Comparison of ENCODE assay signal across 14 cellular contexts in the genomic region with DNA sequence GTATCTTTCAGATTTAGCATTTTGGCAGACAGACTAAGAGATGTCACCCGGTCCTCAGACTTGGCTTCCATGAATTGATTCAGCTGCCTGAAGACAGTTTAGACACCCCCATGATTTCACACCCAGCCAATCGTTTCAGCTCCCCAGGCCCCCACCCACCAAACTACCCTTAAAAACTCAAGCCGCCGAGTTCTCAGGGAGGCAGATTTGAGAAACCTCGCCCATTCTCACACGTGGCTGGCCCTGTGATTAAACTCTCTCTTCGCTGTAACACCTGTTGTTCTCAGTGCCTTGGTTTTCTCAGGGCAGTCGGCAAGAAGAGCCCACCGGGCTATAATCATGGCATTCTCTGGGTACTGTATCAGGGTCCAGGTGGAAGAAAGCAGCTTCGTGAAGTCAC. TPM values are rescaled to one million over a fixed set of nuclear protein-coding genes. Genes with fewer than 3 reads are reported as not detected.
DNase-seq lines count a peak whose midpoint lies in the region; ATAC-seq and TF ChIP-seq lines count a peak whose summit lies in the region.
"Had no signal": no experiment of that assay in that cellular context is flagged by ENCODE, and none has a peak within 500 bp of the region (broad histone marks: within the 10 kb centered on the region; RNA-seq: fewer than 3 reads in every experiment).

No MANE protein-coding gene starts in this region.

- no peak overlapping the region for H2BK12ac ChIP-seq in H9 (ENCODE audit: insufficient read length, low read depth, low read length)

- H3K27ac ChIP-seq in H9 (ENCODE audit: insufficient read length, low read depth, low read length): no peak overlapping the region
- H3K27ac ChIP-seq: breast epithelium had no signal

- no peak overlapping the region for H2BK120ac ChIP-seq in H9 (ENCODE audit: low read depth, low read length, poor library complexity, severe bottlenecking)

- H3K36me3 Mint-ChIP-seq in activated naive CD8-positive, alpha-beta T cell treated with anti-CD3 and anti-CD28 coated beads, Interleukin-2, amount 50 U/mL, for 24 hours (ENCODE audit: low read depth): peaks cover 66% of the 10 kb centered on the region
- H3K36me3 Mint-ChIP-seq in stimulated activated effector memory CD8-positive, alpha-beta T cell treated with anti-CD3 and anti-CD28 coated beads, Interleukin-12 subunit alpha, Interleukin-12 subunit beta, amount 100 ng/mL, for 72 hours: peaks cover 52% of the 10 kb centered on the region
- peaks cover 20 to 63% (median 57%) of the 10 kb centered on the region in 3 experiments; a peak in 6 of 7 replicates for H3K36me3 Mint-ChIP-seq in H9 (ENCODE audit: insufficient read depth in 1 of 3, low read depth in 3 of 3)

- no peak overlapping the region for H2BK5ac ChIP-seq in H9 (ENCODE audit: insufficient read length, low read length)

- peaks cover under 1% of the 10 kb centered on the region; the same call in 1 of the 2 replicates for H3K4me1 ChIP-seq in H9 (ENCODE audit: insufficient read depth, low read length)
- H3K4me1 ChIP-seq: breast epithelium had no signal

- H3K9me3 ChIP-seq in H9 (ENCODE audit: control insufficient read depth, low read depth, low read length): no peaks in the 10 kb centered on the region

- no peak overlapping the region for H4K5ac ChIP-seq in H9 (ENCODE audit: insufficient read length, low read depth, low read length)

- DNase-seq in activated gamma-delta T cell treated with Interleukin-2 at 50 U/mL for 16 hours (peak; percentile 25), activated gamma-delta T cell (lab: John Stamatoyannopoulos, UW) (no peak), left lobe of liver (ENCODE audit: low spot score) (no peak), H9 (no peak)
- peak; percentile 44 for DNase-seq in activated CD4-positive, alpha-beta T cell treated with anti-CD3 and anti-CD28 coated beads, Interleukin-2, amount 50 U/mL, for 1 hour
- no peak for DNase-seq in activated naive CD8-positive, alpha-beta T cell treated with anti-CD3 and anti-CD28 coated beads, Interleukin-2, amount 50 U/mL, for 24 hours
- peak in 1 of 2 donors; percentile 67 for DNase-seq in stimulated activated effector memory CD8-positive, alpha-beta T cell treated with anti-CD3 and anti-CD28 coated beads, Interleukin-12 subunit alpha, Interleukin-12 subunit beta, amount 100 ng/mL, for 72 hours (ENCODE audit: low spot score in 2 of 2)
- DNase-seq: ACHN, MM.1S, NCI-H2081, retina, T1000 had no signal

- H3K27me3 Mint-ChIP-seq in activated naive CD8-positive, alpha-beta T cell treated with anti-CD3 and anti-CD28 coated beads, Interleukin-2, amount 50 U/mL, for 24 hours: no peaks in the 10 kb centered on the region
- no peaks in the 10 kb centered on the region for H3K27me3 Mint-ChIP-seq in H9 (ENCODE audit: low read depth)

- H2AK5ac ChIP-seq in H9 (ENCODE audit: insufficient read length, low read length): no peak overlapping the region

- H4K8ac ChIP-seq in H9 (replicated peaks; ENCODE audit: insufficient read length, low read depth, low read length): no peak overlapping the region

- H3K56ac ChIP-seq in H9 (ENCODE audit: insufficient read length, low read depth, low read length): no peak overlapping the region

- no peaks in the 10 kb centered on the region for H3K27me3 ChIP-seq in H9 (ENCODE audit: insufficient read depth, low read length)
- H3K27me3 ChIP-seq: breast epithelium had no signal

- no peak overlapping the region for H3T11ph ChIP-seq in H9 (ENCODE audit: low read length)

- peak overlapping the region; percentile 98 for H3K27ac Mint-ChIP-seq in activated naive CD8-positive, alpha-beta T cell treated with anti-CD3 and anti-CD28 coated beads, Interleukin-2, amount 50 U/mL, for 24 hours
- peak overlapping the region; percentile 93 for H3K27ac Mint-ChIP-seq in stimulated activated effector memory CD8-positive, alpha-beta T cell treated with anti-CD3 and anti-CD28 coated beads, Interleukin-12 subunit alpha, Interleukin-12 subunit beta, amount 100 ng/mL, for 72 hours
- H3K27ac Mint-ChIP-seq in H9: peak overlapping the region in 1 of 3 experiments; percentile 12; a peak in 1 of 7 replicates

- no peaks in the 10 kb centered on the region for H3K23me2 ChIP-seq in H9 (ENCODE audit: insufficient read length, low read depth, low read length, poor library complexity, severe bottlenecking)

- peaks cover 13% of the 10 kb centered on the region for H3K9me3 Mint-ChIP-seq in activated naive CD8-positive, alpha-beta T cell treated with anti-CD3 and anti-CD28 coated beads, Interleukin-2, amount 50 U/mL, for 24 hours
- H3K9me3 Mint-ChIP-seq in stimulated activated effector memory CD8-positive, alpha-beta T cell treated with anti-CD3 and anti-CD28 coated beads, Interleukin-12 subunit alpha, Interleukin-12 subunit beta, amount 100 ng/mL, for 72 hours: peaks cover 2% of the 10 kb centered on the region
- peaks cover 0 to 2% of the 10 kb centered on the region in 2 experiments; a peak in 1 of 5 replicates for H3K9me3 Mint-ChIP-seq in H9

- no peak for TF ChIP-seq CTCF in H9 (conservative IDR thresholded peaks at IDR 0.05)

- WGBS in H9 (ENCODE audit: extremely low coverage, insufficient read length, low lambda C conversion rate): no CpG with 5 or more reads among the region's 10 CpGs

- peaks cover 84% of the 10 kb centered on the region for H3K4me1 Mint-ChIP-seq in activated naive CD8-positive, alpha-beta T cell treated with anti-CD3 and anti-CD28 coated beads, Interleukin-2, amount 50 U/mL, for 24 hours
- peaks cover 52% of the 10 kb centered on the region for H3K4me1 Mint-ChIP-seq in stimulated activated effector memory CD8-positive, alpha-beta T cell treated with anti-CD3 and anti-CD28 coated beads, Interleukin-12 subunit alpha, Interleukin-12 subunit beta, amount 100 ng/mL, for 72 hours
- peaks cover 14 to 20% of the 10 kb centered on the region in 2 experiments for H3K4me1 Mint-ChIP-seq in H9

- no peaks in the 10 kb centered on the region for H3K79me2 ChIP-seq in H9 (ENCODE audit: insufficient read depth, low read length)

- H2BK20ac ChIP-seq in H9 (ENCODE audit: low read depth, low read length, poor library complexity, severe bottlenecking): no peak overlapping the region

- no peak overlapping the region for H3K23ac ChIP-seq in H9 (ENCODE audit: insufficient read length, low read depth, low read length)

- no peak overlapping the region for H4K91ac ChIP-seq in H9 (ENCODE audit: insufficient read length, low read depth, low read length)

- H3K4me3 Mint-ChIP-seq in activated naive CD8-positive, alpha-beta T cell treated with anti-CD3 and anti-CD28 coated beads, Interleukin-2, amount 50 U/mL, for 24 hours: peak overlapping the region; percentile 89
- peak overlapping the region; percentile 80 for H3K4me3 Mint-ChIP-seq in stimulated activated effector memory CD8-positive, alpha-beta T cell treated with anti-CD3 and anti-CD28 coated beads, Interleukin-12 subunit alpha, Interleukin-12 subunit beta, amount 100 ng/mL, for 72 hours
- no peak overlapping the region for H3K4me3 Mint-ChIP-seq in H9

- H3K14ac ChIP-seq in H9 (ENCODE audit: insufficient read depth, low read length): no peak overlapping the region

- H3K4ac ChIP-seq in H9 (ENCODE audit: low read depth, low read length): no peak overlapping the region

- no peak overlapping the region for H3K9ac ChIP-seq in H9 (ENCODE audit: extremely low read depth, insufficient read length, low read length)

- H3K18ac ChIP-seq in H9 (ENCODE audit: insufficient read length, low read depth, low read length): no peak overlapping the region

- H3K79me1 ChIP-seq in H9 (ENCODE audit: insufficient read depth, low read depth, low read length, poor library complexity, severe bottlenecking): no peaks in the 10 kb centered on the region

- H2AFZ ChIP-seq in H9 (ENCODE audit: low read length): no peak overlapping the region

- H3K4me2 ChIP-seq in H9 (ENCODE audit: insufficient read depth, insufficient read length, low read length): no peak overlapping the region

- H2BK15ac ChIP-seq in H9 (ENCODE audit: low read depth, low read length): no peak overlapping the region

- no peaks in the 10 kb centered on the region for H4K20me1 ChIP-seq in H9 (ENCODE audit: control insufficient read depth, insufficient read depth, insufficient read length)

- ATAC-seq in activated naive CD8-positive, alpha-beta T cell treated with anti-CD3 and anti-CD28 coated beads, Interleukin-2, amount 50 U/mL, for 24 hours: no peak
- peak; percentile 31 for ATAC-seq in stimulated activated effector memory CD8-positive, alpha-beta T cell treated with anti-CD3 and anti-CD28 coated beads, Interleukin-12 subunit alpha, Interleukin-12 subunit beta, amount 100 ng/mL, for 72 hours
- ATAC-seq in left lobe of liver (no peak), GM19455 (IDR thresholded peaks at IDR 0.05; ENCODE audit: unreplicated experiment) (no peak)

RNA-seq across cellular contexts. Expression of gene UXS1, which starts 35.2 kb away (rescaled TPM):
- total RNA-seq in left lobe of liver (7.5 TPM), H9 (2021) (46.3 and 48.4 TPM in 2 replicates)

Comparison
In these comparisons a context has a peak if more than half of its experiments do, and no peak if none do; other contexts are left out.
1. DNase-seq: peak in activated gamma-delta T cell treated with Interleukin-2 at 50 U/mL for 16 hours (single experiment) and activated CD4-positive, alpha-beta T cell treated with anti-CD3 and anti-CD28 coated beads, Interleukin-2, amount 50 U/mL, for 1 hour (single experiment); none in activated gamma-delta T cell (single experiment), activated naive CD8-positive, alpha-beta T cell treated with anti-CD3 and anti-CD28 coated beads, Interleukin-2, amount 50 U/mL, for 24 hours (single experiment), left lobe of liver (single experiment) and H9 (single experiment).
2. H3K4me3 Mint-ChIP-seq: peak in activated naive CD8-positive, alpha-beta T cell treated with anti-CD3 and anti-CD28 coated beads, Interleukin-2, amount 50 U/mL, for 24 hours (single experiment) and stimulated activated effector memory CD8-positive, alpha-beta T cell treated with anti-CD3 and anti-CD28 coated beads, Interleukin-12 subunit alpha, Interleukin-12 subunit beta, amount 100 ng/mL, for 72 hours (single experiment); none in H9 (0 of 2).